ENCODE assay signal across 8 cellular contexts in the genomic region with DNA sequence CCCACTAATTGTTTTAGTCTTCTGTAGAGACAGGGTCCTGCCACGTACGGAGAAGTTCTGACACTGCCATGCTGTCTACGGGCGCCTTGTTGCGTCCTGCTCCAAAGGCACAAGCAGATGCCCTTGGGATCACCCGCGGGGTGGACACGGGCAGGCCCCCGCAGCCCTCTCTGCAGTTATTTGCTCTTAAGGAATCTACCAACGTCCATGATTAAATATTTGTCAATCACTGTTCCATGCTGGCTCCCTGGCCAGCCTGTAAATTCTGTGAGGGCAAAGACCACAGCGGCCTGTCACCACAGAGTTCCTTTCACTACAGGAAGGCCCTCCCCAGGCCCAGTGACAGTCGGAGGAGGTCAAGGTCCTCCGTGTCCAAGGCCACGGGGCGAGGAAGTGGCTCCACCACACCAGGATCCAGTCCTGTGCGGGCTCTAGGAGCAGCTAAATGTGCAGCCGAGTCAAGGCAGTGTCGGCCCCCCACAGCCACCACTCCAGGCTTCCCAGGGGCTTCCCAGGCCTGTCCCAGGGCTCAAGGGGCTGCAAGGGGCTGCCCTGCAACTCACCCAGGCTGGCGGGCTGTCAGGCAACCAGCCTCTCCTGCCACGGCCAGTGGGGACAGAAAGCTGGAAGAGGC. TPM values are rescaled to one million over a fixed set of nuclear protein-coding genes. Genes with fewer than 3 reads are reported as not detected.
DNase-seq lines count a peak whose midpoint lies in the region; ATAC-seq and TF ChIP-seq lines count a peak whose summit lies in the region.

No MANE protein-coding gene starts in this region.

- no peaks in the 10 kb centered on the region for H3K27me3 Mint-ChIP-seq in activated CD4-positive, alpha-beta T cell treated with anti-CD3 and anti-CD28 coated beads, Interleukin-2, amount 10 ng/mL, durations not matched to agents 24 days and 14 days
- no peaks in the 10 kb centered on the region for H3K27me3 Mint-ChIP-seq in activated naive CD8-positive, alpha-beta T cell treated with anti-CD3 and anti-CD28 coated beads, Interleukin-2, amount 10 ng/mL, durations not matched to agents 7 days and 5 days

- H3K27me3 ChIP-seq in suprapubic skin, result no peaks in the 10 kb centered on the region

- no peak for DNase-seq in activated CD4-positive, alpha-beta T cell treated with anti-CD3 and anti-CD28 coated beads, Interleukin-2, amount 10 ng/mL, durations not matched to agents 24 days and 14 days
- DNase-seq in activated CD4-positive, alpha-beta T cell treated with anti-CD3 and anti-CD28 coated beads, Interleukin-2, amount 50 U/mL, for 4 hours, result no peak
- DNase-seq in activated naive CD8-positive, alpha-beta T cell treated with anti-CD3 and anti-CD28 coated beads, Interleukin-2, amount 10 ng/mL, durations not matched to agents 7 days and 5 days, result no peak
- DNase-seq in left colon (peak; percentile 71 to 80), suprapubic skin (ENCODE audit: low spot score in 2 of 2) (no peak), KG1 (lab: John Stamatoyannopoulos, UW) (no peak)

- no peaks in the 10 kb centered on the region for H3K9me3 ChIP-seq in suprapubic skin

- TF ChIP-seq POLR2A in suprapubic skin (IDR thresholded peaks at IDR 0.05), result no peak

- WGBS in suprapubic skin, result 31% methylated on average over 8 of the region's 20 CpGs

- H3K36me3 Mint-ChIP-seq in activated CD4-positive, alpha-beta T cell treated with anti-CD3 and anti-CD28 coated beads, Interleukin-2, amount 10 ng/mL, durations not matched to agents 24 days and 14 days (ENCODE audit: low read depth), result peaks cover 21% of the 10 kb centered on the region
- H3K36me3 Mint-ChIP-seq in activated naive CD8-positive, alpha-beta T cell treated with anti-CD3 and anti-CD28 coated beads, Interleukin-2, amount 10 ng/mL, durations not matched to agents 7 days and 5 days, result peaks cover 8% of the 10 kb centered on the region

- peaks cover 82% of the 10 kb centered on the region for H3K4me1 ChIP-seq in suprapubic skin

- intact Hi-C loops in activated CD4-positive, alpha-beta T cell treated with anti-CD3 and anti-CD28 coated beads, Interleukin-2, amount 10 ng/mL, durations not matched to agents 24 days and 14 days (cut with micrococcal nuclease), result no loop called here
- intact Hi-C loops in left colon (cut with DNase I, micrococcal nuclease), result no loop called here

- ATAC-seq in activated naive CD8-positive, alpha-beta T cell treated with anti-CD3 and anti-CD28 coated beads, Interleukin-2, amount 10 ng/mL, durations not matched to agents 7 days and 5 days (ENCODE audit: low read depth), result peak; percentile 7
- ATAC-seq in left colon (peak; percentile 62), GM19397 (IDR thresholded peaks at IDR 0.05; ENCODE audit: unreplicated experiment) (no peak), GM18909 (IDR thresholded peaks at IDR 0.05; ENCODE audit: poor library complexity, unreplicated experiment) (no peak)

- peak overlapping the region; percentile 96 for H3K4me3 ChIP-seq in suprapubic skin

- peak overlapping the region; percentile 96 for H3K27ac ChIP-seq in suprapubic skin

- H3K4me3 Mint-ChIP-seq in activated CD4-positive, alpha-beta T cell treated with anti-CD3 and anti-CD28 coated beads, Interleukin-2, amount 10 ng/mL, durations not matched to agents 24 days and 14 days, result peak overlapping the region; percentile 94
- H3K4me3 Mint-ChIP-seq in activated naive CD8-positive, alpha-beta T cell treated with anti-CD3 and anti-CD28 coated beads, Interleukin-2, amount 10 ng/mL, durations not matched to agents 7 days and 5 days, result peak overlapping the region; percentile 93

- peaks cover 20% of the 10 kb centered on the region for H3K4me1 Mint-ChIP-seq in activated CD4-positive, alpha-beta T cell treated with anti-CD3 and anti-CD28 coated beads, Interleukin-2, amount 10 ng/mL, durations not matched to agents 24 days and 14 days
- H3K4me1 Mint-ChIP-seq in activated naive CD8-positive, alpha-beta T cell treated with anti-CD3 and anti-CD28 coated beads, Interleukin-2, amount 10 ng/mL, durations not matched to agents 7 days and 5 days, result peaks cover 24% of the 10 kb centered on the region

- H3K27ac Mint-ChIP-seq in activated CD4-positive, alpha-beta T cell treated with anti-CD3 and anti-CD28 coated beads, Interleukin-2, amount 10 ng/mL, durations not matched to agents 24 days and 14 days, result peak overlapping the region; percentile 93
- peak overlapping the region; percentile 95 for H3K27ac Mint-ChIP-seq in activated naive CD8-positive, alpha-beta T cell treated with anti-CD3 and anti-CD28 coated beads, Interleukin-2, amount 10 ng/mL, durations not matched to agents 7 days and 5 days

- peaks cover 11% of the 10 kb centered on the region for H3K36me3 ChIP-seq in suprapubic skin

- no peaks in the 10 kb centered on the region for H3K9me3 Mint-ChIP-seq in activated CD4-positive, alpha-beta T cell treated with anti-CD3 and anti-CD28 coated beads, Interleukin-2, amount 10 ng/mL, durations not matched to agents 24 days and 14 days
- H3K9me3 Mint-ChIP-seq in activated naive CD8-positive, alpha-beta T cell treated with anti-CD3 and anti-CD28 coated beads, Interleukin-2, amount 10 ng/mL, durations not matched to agents 7 days and 5 days, result no peaks in the 10 kb centered on the region

- no peak for TF ChIP-seq EP300 in suprapubic skin (IDR thresholded peaks at IDR 0.05)

- TF ChIP-seq CTCF in suprapubic skin (IDR thresholded peaks at IDR 0.05), result no peak

- POLR2A ChIA-PET in activated naive CD8-positive, alpha-beta T cell treated with anti-CD3 and anti-CD28 coated beads, Interleukin-2, amount 10 ng/mL, durations not matched to agents 7 days and 5 days (lab: Charles Lee), result interaction anchor here (0.6 to 2.1 kb wide), 12 partner anchors 16 to 222 kb away, joined by 3 to 15 read pairs (median 4); a partner anchor contains a TSS

RNA-seq across cellular contexts. Expression of a gene that starts 2.1 kb away (rescaled TPM):
- 109 and 110 TPM in 2 replicates for total RNA-seq in activated CD4-positive, alpha-beta T cell treated with anti-CD3 and anti-CD28 coated beads, Interleukin-2, amount 10 ng/mL, durations not matched to agents 24 days and 14 days
- total RNA-seq in activated naive CD8-positive, alpha-beta T cell treated with anti-CD3 and anti-CD28 coated beads, Interleukin-2, amount 10 ng/mL, durations not matched to agents 7 days and 5 days, result 10 to 100 TPM; 79.0 to 84.8 TPM
- total RNA-seq in left colon (10 to 100 TPM; 60.1 to 73.1 TPM), suprapubic skin (100 to 1,000 TPM in 3 of 4 donors, 10 to 100 TPM in 1; 96.0 to 118 (median 106) TPM)

RNA-seq across cellular contexts. Expression of a gene that starts 15.3 kb away (rescaled TPM):
- total RNA-seq in activated CD4-positive, alpha-beta T cell treated with anti-CD3 and anti-CD28 coated beads, Interleukin-2, amount 10 ng/mL, durations not matched to agents 24 days and 14 days, result 7.2 and 7.7 TPM in 2 replicates
- total RNA-seq in activated naive CD8-positive, alpha-beta T cell treated with anti-CD3 and anti-CD28 coated beads, Interleukin-2, amount 10 ng/mL, durations not matched to agents 7 days and 5 days, result 1 to 10 TPM; 2.6 to 2.9 TPM
- 1 to 10 TPM; 4.9 to 8.7 TPM for total RNA-seq in left colon
- 10 to 100 TPM; 19.6 to 61.4 (median 59.0) TPM for total RNA-seq in suprapubic skin

RNA-seq across cellular contexts. Expression of a gene that starts 21.2 kb away (rescaled TPM):
- not detected in 2 replicates for total RNA-seq in activated CD4-positive, alpha-beta T cell treated with anti-CD3 and anti-CD28 coated beads, Interleukin-2, amount 10 ng/mL, durations not matched to agents 24 days and 14 days
- 1 to 10 TPM in 1 of 2 experiments, under 1 TPM in 1; 0.72 to 1.1 TPM for total RNA-seq in activated naive CD8-positive, alpha-beta T cell treated with anti-CD3 and anti-CD28 coated beads, Interleukin-2, amount 10 ng/mL, durations not matched to agents 7 days and 5 days
- total RNA-seq in left colon (not detected), suprapubic skin (10 to 100 TPM in 2 of 4 donors, 1 to 10 TPM in 2; 5.2 to 13.0 (median 9.2) TPM)

RNA-seq across cellular contexts. Expression of a gene that starts 27.6 kb away (rescaled TPM):
- total RNA-seq in activated CD4-positive, alpha-beta T cell treated with anti-CD3 and anti-CD28 coated beads, Interleukin-2, amount 10 ng/mL, durations not matched to agents 24 days and 14 days, result 103 and 104 TPM in 2 replicates
- 10 to 100 TPM; 63.2 to 65.1 TPM for total RNA-seq in activated naive CD8-positive, alpha-beta T cell treated with anti-CD3 and anti-CD28 coated beads, Interleukin-2, amount 10 ng/mL, durations not matched to agents 7 days and 5 days
- 10 to 100 TPM; 52.7 to 64.6 TPM for total RNA-seq in left colon
- 10 to 100 TPM; 26.0 to 60.4 (median 46.3) TPM for total RNA-seq in suprapubic skin

RNA-seq across cellular contexts. Expression of a gene that starts 34.3 kb away (rescaled TPM):
- total RNA-seq in activated CD4-positive, alpha-beta T cell treated with anti-CD3 and anti-CD28 coated beads, Interleukin-2, amount 10 ng/mL, durations not matched to agents 24 days and 14 days, result not detected in 2 replicates
- total RNA-seq in activated naive CD8-positive, alpha-beta T cell treated with anti-CD3 and anti-CD28 coated beads, Interleukin-2, amount 10 ng/mL, durations not matched to agents 7 days and 5 days, result not detected
- total RNA-seq in left colon (not detected), suprapubic skin (not detected)

Comparison
In these comparisons a context has a peak if more than half of its experiments do, and no peak if none do; other contexts are left out.
1. DNase-seq: peak in left colon (2 of 2); none in activated CD4-positive, alpha-beta T cell treated with anti-CD3 and anti-CD28 coated beads, Interleukin-2, amount 10 ng/mL, durations not matched to agents 24 days and 14 days (single experiment), activated CD4-positive, alpha-beta T cell treated with anti-CD3 and anti-CD28 coated beads, Interleukin-2, amount 50 U/mL, for 4 hours (0 of 2), activated naive CD8-positive, alpha-beta T cell treated with anti-CD3 and anti-CD28 coated beads, Interleukin-2, amount 10 ng/mL, durations not matched to agents 7 days and 5 days (single experiment), suprapubic skin (0 of 2) and KG1 (single experiment).
2. ATAC-seq: peak in activated naive CD8-positive, alpha-beta T cell treated with anti-CD3 and anti-CD28 coated beads, Interleukin-2, amount 10 ng/mL, durations not matched to agents 7 days and 5 days (single experiment) and left colon (single experiment); none in GM19397 (single experiment) and GM18909 (single experiment).